ENCODE assay signal across 1 cellular context in the genomic region with DNA sequence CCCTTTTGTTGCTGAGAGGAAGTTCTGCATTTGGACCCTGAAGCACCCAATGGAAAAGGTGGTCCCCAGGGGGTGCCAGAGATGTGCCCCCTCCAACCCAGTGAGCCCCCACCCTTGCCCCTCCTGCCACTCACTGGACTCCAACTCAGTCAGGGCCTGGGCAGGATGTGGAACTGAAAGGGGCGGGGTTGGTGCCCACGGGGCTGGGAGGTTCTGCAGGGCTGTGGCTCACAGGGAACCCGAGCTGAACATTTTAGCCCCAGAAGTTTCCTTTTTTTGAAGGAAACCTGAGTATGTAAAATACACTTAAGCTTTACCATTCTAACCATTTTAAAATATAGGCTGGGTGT.
TF ChIP-seq lines count a peak whose summit lies in the region.

No MANE protein-coding gene starts in this region.

TF ChIP-seq in GM23338, 12 proteins besides CTCF, POLR2A, EP300 and RAD21:
- TF ChIP-seq CREB1 (CRISPR knock-in tag; IDR thresholded peaks at IDR 0.05; ENCODE audit: low read depth): no peak
- TF ChIP-seq ZNF114 (CRISPR knock-in tag; IDR thresholded peaks at IDR 0.05): no peak
- TF ChIP-seq POLR2AphosphoS5 (IDR thresholded peaks at IDR 0.05; ENCODE audit: low read depth): no peak
- TF ChIP-seq, protein P1, sequence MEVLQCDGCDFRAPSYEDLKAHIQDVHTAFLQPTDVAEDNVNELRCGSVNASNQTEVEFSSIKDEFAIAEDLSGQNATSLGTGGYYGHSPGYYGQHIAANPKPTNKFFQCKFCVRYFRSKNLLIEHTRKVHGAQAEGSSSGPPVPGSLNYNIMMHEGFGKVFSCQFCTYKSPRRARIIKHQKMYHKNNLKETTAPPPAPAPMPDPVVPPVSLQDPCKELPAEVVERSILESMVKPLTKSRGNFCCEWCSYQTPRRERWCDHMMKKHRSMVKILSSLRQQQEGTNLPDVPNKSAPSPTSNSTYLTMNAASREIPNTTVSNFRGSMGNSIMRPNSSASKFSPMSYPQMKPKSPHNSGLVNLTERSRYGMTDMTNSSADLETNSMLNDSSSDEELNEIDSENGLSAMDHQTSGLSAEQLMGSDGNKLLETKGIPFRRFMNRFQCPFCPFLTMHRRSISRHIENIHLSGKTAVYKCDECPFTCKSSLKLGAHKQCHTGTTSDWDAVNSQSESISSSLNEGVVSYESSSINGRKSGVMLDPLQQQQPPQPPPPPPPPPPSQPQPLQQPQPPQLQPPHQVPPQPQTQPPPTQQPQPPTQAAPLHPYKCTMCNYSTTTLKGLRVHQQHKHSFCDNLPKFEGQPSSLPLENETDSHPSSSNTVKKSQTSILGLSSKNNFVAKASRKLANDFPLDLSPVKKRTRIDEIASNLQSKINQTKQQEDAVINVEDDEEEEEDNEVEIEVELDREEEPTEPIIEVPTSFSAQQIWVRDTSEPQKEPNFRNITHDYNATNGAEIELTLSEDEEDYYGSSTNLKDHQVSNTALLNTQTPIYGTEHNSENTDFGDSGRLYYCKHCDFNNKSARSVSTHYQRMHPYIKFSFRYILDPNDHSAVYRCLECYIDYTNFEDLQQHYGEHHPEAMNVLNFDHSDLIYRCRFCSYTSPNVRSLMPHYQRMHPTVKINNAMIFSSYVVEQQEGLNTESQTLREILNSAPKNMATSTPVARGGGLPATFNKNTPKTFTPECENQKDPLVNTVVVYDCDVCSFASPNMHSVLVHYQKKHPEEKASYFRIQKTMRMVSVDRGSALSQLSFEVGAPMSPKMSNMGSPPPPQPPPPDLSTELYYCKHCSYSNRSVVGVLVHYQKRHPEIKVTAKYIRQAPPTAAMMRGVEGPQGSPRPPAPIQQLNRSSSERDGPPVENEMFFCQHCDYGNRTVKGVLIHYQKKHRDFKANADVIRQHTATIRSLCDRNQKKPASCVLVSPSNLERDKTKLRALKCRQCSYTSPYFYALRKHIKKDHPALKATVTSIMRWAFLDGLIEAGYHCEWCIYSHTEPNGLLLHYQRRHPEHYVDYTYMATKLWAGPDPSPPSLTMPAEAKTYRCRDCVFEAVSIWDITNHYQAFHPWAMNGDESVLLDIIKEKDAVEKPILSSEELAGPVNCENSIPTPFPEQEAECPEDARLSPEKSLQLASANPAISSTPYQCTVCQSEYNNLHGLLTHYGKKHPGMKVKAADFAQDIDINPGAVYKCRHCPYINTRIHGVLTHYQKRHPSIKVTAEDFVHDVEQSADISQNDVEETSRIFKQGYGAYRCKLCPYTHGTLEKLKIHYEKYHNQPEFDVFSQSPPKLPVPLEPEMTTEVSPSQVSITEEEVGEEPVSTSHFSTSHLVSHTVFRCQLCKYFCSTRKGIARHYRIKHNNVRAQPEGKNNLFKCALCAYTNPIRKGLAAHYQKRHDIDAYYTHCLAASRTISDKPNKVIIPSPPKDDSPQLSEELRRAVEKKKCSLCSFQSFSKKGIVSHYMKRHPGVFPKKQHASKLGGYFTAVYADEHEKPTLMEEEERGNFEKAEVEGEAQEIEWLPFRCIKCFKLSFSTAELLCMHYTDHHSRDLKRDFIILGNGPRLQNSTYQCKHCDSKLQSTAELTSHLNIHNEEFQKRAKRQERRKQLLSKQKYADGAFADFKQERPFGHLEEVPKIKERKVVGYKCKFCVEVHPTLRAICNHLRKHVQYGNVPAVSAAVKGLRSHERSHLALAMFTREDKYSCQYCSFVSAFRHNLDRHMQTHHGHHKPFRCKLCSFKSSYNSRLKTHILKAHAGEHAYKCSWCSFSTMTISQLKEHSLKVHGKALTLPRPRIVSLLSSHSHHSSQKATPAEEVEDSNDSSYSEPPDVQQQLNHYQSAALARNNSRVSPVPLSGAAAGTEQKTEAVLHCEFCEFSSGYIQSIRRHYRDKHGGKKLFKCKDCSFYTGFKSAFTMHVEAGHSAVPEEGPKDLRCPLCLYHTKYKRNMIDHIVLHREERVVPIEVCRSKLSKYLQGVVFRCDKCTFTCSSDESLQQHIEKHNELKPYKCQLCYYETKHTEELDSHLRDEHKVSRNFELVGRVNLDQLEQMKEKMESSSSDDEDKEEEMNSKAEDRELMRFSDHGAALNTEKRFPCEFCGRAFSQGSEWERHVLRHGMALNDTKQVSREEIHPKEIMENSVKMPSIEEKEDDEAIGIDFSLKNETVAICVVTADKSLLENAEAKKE (CRISPR knock-in tag; IDR thresholded peaks at IDR 0.05): no peak
- TF ChIP-seq, protein P2, sequence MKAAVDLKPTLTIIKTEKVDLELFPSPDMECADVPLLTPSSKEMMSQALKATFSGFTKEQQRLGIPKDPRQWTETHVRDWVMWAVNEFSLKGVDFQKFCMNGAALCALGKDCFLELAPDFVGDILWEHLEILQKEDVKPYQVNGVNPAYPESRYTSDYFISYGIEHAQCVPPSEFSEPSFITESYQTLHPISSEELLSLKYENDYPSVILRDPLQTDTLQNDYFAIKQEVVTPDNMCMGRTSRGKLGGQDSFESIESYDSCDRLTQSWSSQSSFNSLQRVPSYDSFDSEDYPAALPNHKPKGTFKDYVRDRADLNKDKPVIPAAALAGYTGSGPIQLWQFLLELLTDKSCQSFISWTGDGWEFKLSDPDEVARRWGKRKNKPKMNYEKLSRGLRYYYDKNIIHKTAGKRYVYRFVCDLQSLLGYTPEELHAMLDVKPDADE (IDR thresholded peaks at IDR 0.05): no peak
- no peak for TF ChIP-seq EZH2 (IDR thresholded peaks at IDR 0.05; ENCODE audit: low read depth, unreplicated experiment)
- no peak for TF ChIP-seq EZH2phosphoT487 (IDR thresholded peaks at IDR 0.05; ENCODE audit: unreplicated experiment)
